9 cellular contexts compared by ENCODE assay signal in genomic region chr11:36945384-36945783, GRCh38.
A peak's percentile ranks its signal among the peaks of the same experiment; 100 is the strongest.
DNase-seq lines count a peak whose midpoint lies in the region; ATAC-seq, FAIRE-seq and TF ChIP-seq lines count a peak whose summit lies in the region.
"Had no signal": no experiment of that assay in that cellular context is flagged by ENCODE, and none has a peak within 500 bp of the region (broad histone marks: within the 10 kb centered on the region; RNA-seq: fewer than 3 reads in every experiment).

No MANE protein-coding gene starts in this region.

- H3K36me3 ChIP-seq in keratinocyte (ENCODE audit: control insufficient read depth in 2 of 2, extremely low read depth in 1 of 2, insufficient read depth in 2 of 2, low read length in 2 of 2): no peaks in the 10 kb centered on the region
- no peaks in the 10 kb centered on the region for H3K36me3 ChIP-seq in suprapubic skin

- no peak overlapping the region for H3K18ac ChIP-seq in H9 (ENCODE audit: insufficient read length, low read depth, low read length)

- H2AFZ ChIP-seq in H9 (ENCODE audit: low read length): no peak overlapping the region
- H2AFZ ChIP-seq in keratinocyte (ENCODE audit: control insufficient read depth, low read length): no peak overlapping the region

- H3K36me3 Mint-ChIP-seq in H9 (ENCODE audit: insufficient read depth in 1 of 3, low read depth in 3 of 3): no peaks in the 10 kb centered on the region
- H3K36me3 Mint-ChIP-seq in stimulated activated naive B cell treated with anti-CD40 and anti-IgM and Interleukin-4, amounts not matched to agents 10 μg/mL and 1 μg/mL and 100 μg/mL, for 72 hours: no peaks in the 10 kb centered on the region

- H2BK120ac ChIP-seq in H9 (ENCODE audit: low read depth, low read length, poor library complexity, severe bottlenecking): no peak overlapping the region

- DNase-seq in COLO829 (ENCODE audit: low spot score): peak; percentile 8
- DNase-seq in H9: no peak
- DNase-seq in SKM-1 treated with dmso at 0.1 percent for 144 hours (lab: John Stamatoyannopoulos, UW; ENCODE audit: unreplicated experiment): peak; percentile 38
- DNase-seq in keratinocyte (ENCODE audit: low read depth, low spot score): no peak
- no peak for DNase-seq in stimulated activated naive B cell treated with anti-CD40 and anti-IgM and Interleukin-4, amounts not matched to agents 10 μg/mL and 1 μg/mL and 100 μg/mL, for 72 hours
- DNase-seq in suprapubic skin (ENCODE audit: low spot score in 2 of 2): no peak
- DNase-seq in activated T-cell treated with anti-CD3 and anti-CD28 coated beads, Interleukin-2, amount 50 U/mL, for 1 hour: no peak
- DNase-seq: left ventricle myocardium superior had no signal

- H3K9me3 Mint-ChIP-seq in H9: no peaks in the 10 kb centered on the region
- H3K9me3 Mint-ChIP-seq in stimulated activated naive B cell treated with anti-CD40 and anti-IgM and Interleukin-4, amounts not matched to agents 10 μg/mL and 1 μg/mL and 100 μg/mL, for 72 hours: peaks cover 0 to 3% of the 10 kb centered on the region in 2 donors

- FAIRE-seq in keratinocyte (lab: Jason Lieb, UNC): no peak

- H3K79me2 ChIP-seq in H9 (ENCODE audit: insufficient read depth, low read length): no peaks in the 10 kb centered on the region
- no peaks in the 10 kb centered on the region for H3K79me2 ChIP-seq in keratinocyte (ENCODE audit: control insufficient read depth, insufficient read depth, low read length)

- TF ChIP-seq EP300 in suprapubic skin (IDR thresholded peaks at IDR 0.05): no peak

- H3T11ph ChIP-seq in H9 (ENCODE audit: low read length): no peak overlapping the region

- H3K27me3 Mint-ChIP-seq in H9 (ENCODE audit: low read depth): no peaks in the 10 kb centered on the region
- no peaks in the 10 kb centered on the region for H3K27me3 Mint-ChIP-seq in stimulated activated naive B cell treated with anti-CD40 and anti-IgM and Interleukin-4, amounts not matched to agents 10 μg/mL and 1 μg/mL and 100 μg/mL, for 72 hours

- H3K4me1 Mint-ChIP-seq in H9: no peaks in the 10 kb centered on the region
- H3K4me1 Mint-ChIP-seq in stimulated activated naive B cell treated with anti-CD40 and anti-IgM and Interleukin-4, amounts not matched to agents 10 μg/mL and 1 μg/mL and 100 μg/mL, for 72 hours: no peaks in the 10 kb centered on the region

- H3K4me3 ChIP-seq in keratinocyte (ENCODE audit: control insufficient read depth in 2 of 3, extremely low read depth in 1 of 3, insufficient read depth in 2 of 3, low read depth in 1 of 3, low read length in 3 of 3) (no peak overlapping the region), suprapubic skin (no peak overlapping the region)

- no peak overlapping the region for H2AK5ac ChIP-seq in H9 (ENCODE audit: insufficient read length, low read length)

- no peak overlapping the region for H3K9ac ChIP-seq in H9 (ENCODE audit: extremely low read depth, insufficient read length, low read length)
- H3K9ac ChIP-seq in keratinocyte (ENCODE audit: control insufficient read depth, extremely low read depth, insufficient read depth, low read length): no peak overlapping the region

- no peak overlapping the region for H4K5ac ChIP-seq in H9 (ENCODE audit: insufficient read length, low read depth, low read length)

- H3K23me2 ChIP-seq in H9 (ENCODE audit: insufficient read length, low read depth, low read length, poor library complexity, severe bottlenecking): no peaks in the 10 kb centered on the region

- no peak overlapping the region for H2BK20ac ChIP-seq in H9 (ENCODE audit: low read depth, low read length, poor library complexity, severe bottlenecking)

- H3K4me3 Mint-ChIP-seq in H9: no peak overlapping the region
- no peak overlapping the region for H3K4me3 Mint-ChIP-seq in stimulated activated naive B cell treated with anti-CD40 and anti-IgM and Interleukin-4, amounts not matched to agents 10 μg/mL and 1 μg/mL and 100 μg/mL, for 72 hours

- H3K27me3 ChIP-seq in H9 (ENCODE audit: insufficient read depth, low read length): no peaks in the 10 kb centered on the region
- no peaks in the 10 kb centered on the region for H3K27me3 ChIP-seq in keratinocyte (ENCODE audit: control insufficient read depth, extremely low read depth, insufficient read depth, low read length)
- no peaks in the 10 kb centered on the region for H3K27me3 ChIP-seq in suprapubic skin

- H3K27ac ChIP-seq in H9 (ENCODE audit: insufficient read length, low read depth, low read length) (no peak overlapping the region), keratinocyte (ENCODE audit: control insufficient read depth, insufficient read depth, low read length) (no peak overlapping the region), suprapubic skin (no peak overlapping the region)

- H3K9me1 ChIP-seq in keratinocyte (ENCODE audit: control insufficient read depth, extremely low read depth, insufficient read depth, low read length): no peaks in the 10 kb centered on the region

- H3K14ac ChIP-seq in H9 (ENCODE audit: insufficient read depth, low read length): no peak overlapping the region

- H3K4ac ChIP-seq in H9 (ENCODE audit: low read depth, low read length): no peak overlapping the region

- H3K4me2 ChIP-seq in H9 (ENCODE audit: insufficient read depth, insufficient read length, low read length): no peak overlapping the region
- H3K4me2 ChIP-seq in keratinocyte (ENCODE audit: control insufficient read depth, extremely low read depth, insufficient read depth, low read depth, low read length): no peak overlapping the region

- WGBS in H9 (ENCODE audit: extremely low coverage, insufficient read length, low lambda C conversion rate): no CpG with 5 or more reads among the region's 3 CpGs
- 40% methylated on average over 3 of the region's 3 CpGs for WGBS in suprapubic skin

- H4K91ac ChIP-seq in H9 (ENCODE audit: insufficient read length, low read depth, low read length): no peak overlapping the region

- no peak overlapping the region for H4K8ac ChIP-seq in H9 (replicated peaks; ENCODE audit: insufficient read length, low read depth, low read length)

- H3K56ac ChIP-seq in H9 (ENCODE audit: insufficient read length, low read depth, low read length): no peak overlapping the region

- ATAC-seq in stimulated activated naive B cell treated with anti-CD40 and anti-IgM and Interleukin-4, amounts not matched to agents 10 μg/mL and 1 μg/mL and 100 μg/mL, for 72 hours (replicated peaks): no peak
- ATAC-seq in HG03045 (IDR thresholded peaks at IDR 0.05; ENCODE audit: unreplicated experiment): no peak
- ATAC-seq: left ventricle myocardium superior had no signal

- no peaks in the 10 kb centered on the region for H3K9me3 ChIP-seq in H9 (ENCODE audit: control insufficient read depth, low read depth, low read length)
- H3K9me3 ChIP-seq in keratinocyte (ENCODE audit: control insufficient read depth, low read depth, low read length): no peaks in the 10 kb centered on the region
- no peaks in the 10 kb centered on the region for H3K9me3 ChIP-seq in suprapubic skin

- H2BK5ac ChIP-seq in H9 (ENCODE audit: insufficient read length, low read length): no peak overlapping the region

- dilution Hi-C loops in keratinocyte (cut with MboI; ENCODE audit: extremely low pct_ligation_motif_present, low sequenced_read_pairs): no loop called here

- TF ChIP-seq CTCF in H9 (conservative IDR thresholded peaks at IDR 0.05) (peak; percentile 62), keratinocyte (optimal IDR thresholded peaks at IDR 0.05 in 1 of 3, IDR thresholded peaks at IDR 0.05 in 1 of 3, conservative IDR thresholded peaks at IDR 0.05 in 1 of 3; ENCODE audit: extremely low read depth in 1 of 3, insufficient read depth in 2 of 3, low read length in 3 of 3) (peak in 2 of 3 experiments; percentile 15 to 20), suprapubic skin (IDR thresholded peaks at IDR 0.05) (no peak)

- no peak overlapping the region for H2BK12ac ChIP-seq in H9 (ENCODE audit: insufficient read length, low read depth, low read length)

- no peak overlapping the region for H3K23ac ChIP-seq in H9 (ENCODE audit: insufficient read length, low read depth, low read length)

- no peaks in the 10 kb centered on the region for H3K79me1 ChIP-seq in H9 (ENCODE audit: insufficient read depth, low read depth, low read length, poor library complexity, severe bottlenecking)

- no peak overlapping the region for H2BK15ac ChIP-seq in H9 (ENCODE audit: low read depth, low read length)

- H3K4me1 ChIP-seq in H9 (ENCODE audit: insufficient read depth, low read length) (no peaks in the 10 kb centered on the region), keratinocyte (ENCODE audit: control insufficient read depth, extremely low read depth, insufficient read depth, low read length) (no peaks in the 10 kb centered on the region), suprapubic skin (no peaks in the 10 kb centered on the region)

- no peak overlapping the region for H3K27ac Mint-ChIP-seq in H9
- H3K27ac Mint-ChIP-seq in stimulated activated naive B cell treated with anti-CD40 and anti-IgM and Interleukin-4, amounts not matched to agents 10 μg/mL and 1 μg/mL and 100 μg/mL, for 72 hours: no peak overlapping the region

- no peak for TF ChIP-seq POLR2A in suprapubic skin (IDR thresholded peaks at IDR 0.05)

- H4K20me1 ChIP-seq in H9 (ENCODE audit: control insufficient read depth, insufficient read depth, insufficient read length): no peaks in the 10 kb centered on the region
- no peaks in the 10 kb centered on the region for H4K20me1 ChIP-seq in keratinocyte (ENCODE audit: control insufficient read depth, extremely low read depth, insufficient read depth, low read length)

Comparison
In these comparisons a context has a peak if more than half of its experiments do, and no peak if none do; other contexts are left out.
1. DNase-seq: peak in COLO829 (single experiment) and SKM-1 treated with dmso at 0.1 percent for 144 hours (single experiment); none in H9 (single experiment), keratinocyte (single experiment), stimulated activated naive B cell treated with anti-CD40 and anti-IgM and Interleukin-4, amounts not matched to agents 10 μg/mL and 1 μg/mL and 100 μg/mL, for 72 hours (single experiment), suprapubic skin (0 of 2) and activated T-cell treated with anti-CD3 and anti-CD28 coated beads, Interleukin-2, amount 50 U/mL, for 1 hour (single experiment).
2. CTCF ChIP-seq: peak in H9 (single experiment) and keratinocyte (2 of 3); none in suprapubic skin (0 of 2).